In genomic region chr10:111525696-111526095, GRCh38 we compare ENCODE assay signal across 17 cellular contexts.
DNase-seq lines count a peak whose midpoint lies in the region; TF ChIP-seq lines count a peak whose summit lies in the region.
"Had no signal": no experiment of that assay in that cellular context is flagged by ENCODE, and none has a peak within 500 bp of the region (broad histone marks: within the 10 kb centered on the region; RNA-seq: fewer than 3 reads in every experiment).

No MANE protein-coding gene starts in this region.

- H3K9ac ChIP-seq in trophoblast cell (ENCODE audit: low read length), result no peak overlapping the region

- H3K27me3 ChIP-seq in trophoblast cell (ENCODE audit: insufficient read depth, low read length), result no peaks in the 10 kb centered on the region

- TF ChIP-seq CTCF in mesothelial cell of epicardium (IDR thresholded peaks at IDR 0.05; ENCODE audit: unreplicated experiment), result no peak

- no peaks in the 10 kb centered on the region for H3K36me3 Mint-ChIP-seq in mesothelial cell of epicardium

- no peaks in the 10 kb centered on the region for H3K79me1 ChIP-seq in trophoblast cell (ENCODE audit: low read length)

- no peak overlapping the region for H3K23ac ChIP-seq in trophoblast cell (ENCODE audit: low read length)

- no peak overlapping the region for H2AFZ ChIP-seq in trophoblast cell (ENCODE audit: insufficient read depth, low read length, poor library complexity)
- H2AFZ ChIP-seq: GM23338 had no signal

- no peaks in the 10 kb centered on the region for H3K9me3 ChIP-seq in trophoblast cell (ENCODE audit: insufficient read depth, low read depth, low read length)
- H3K9me3 ChIP-seq: A549 had no signal

- no peak overlapping the region for H3K14ac ChIP-seq in trophoblast cell (ENCODE audit: low read length)

- no peaks in the 10 kb centered on the region for H3K9me3 Mint-ChIP-seq in mesothelial cell of epicardium
- H3K9me3 Mint-ChIP-seq: CD4-positive, alpha-beta T cell; GM23338 had no signal

- no peak overlapping the region for H4K91ac ChIP-seq in trophoblast cell (ENCODE audit: low read depth, low read length)

- no peak overlapping the region for H2BK5ac ChIP-seq in trophoblast cell (ENCODE audit: low read depth, low read length, poor library complexity)

- no peak overlapping the region for H3K4me3 Mint-ChIP-seq in mesothelial cell of epicardium
- H3K4me3 Mint-ChIP-seq: CD4-positive, alpha-beta T cell; GM23338 had no signal

- no peak overlapping the region for H4K8ac ChIP-seq in trophoblast cell (ENCODE audit: low read depth, low read length)

- H2BK120ac ChIP-seq in trophoblast cell (ENCODE audit: insufficient read depth, low read length, poor library complexity), result no peak overlapping the region

- H3K4me1 ChIP-seq in trophoblast cell (ENCODE audit: control insufficient read depth in 1 of 2, insufficient read depth in 2 of 2, low read length in 2 of 2), result no peaks in the 10 kb centered on the region
- H3K4me1 ChIP-seq: A549 had no signal

- no peak overlapping the region for H3K4me3 ChIP-seq in trophoblast cell (ENCODE audit: low read depth, low read length)
- H3K4me3 ChIP-seq: A549, GM23338 had no signal

- H3K79me2 ChIP-seq in trophoblast cell (ENCODE audit: control insufficient read depth, insufficient read depth, low read length, poor library complexity), result no peaks in the 10 kb centered on the region

- H3K18ac ChIP-seq in trophoblast cell (ENCODE audit: low read length), result no peak overlapping the region

- H3K4ac ChIP-seq in trophoblast cell (ENCODE audit: low read depth, low read length), result no peak overlapping the region

- peaks cover 10% of the 10 kb centered on the region for H3K27me3 Mint-ChIP-seq in mesothelial cell of epicardium (ENCODE audit: low read depth)
- H3K27me3 Mint-ChIP-seq: CD4-positive, alpha-beta T cell had no signal

- H3K4me1 Mint-ChIP-seq in mesothelial cell of epicardium, result no peaks in the 10 kb centered on the region
- H3K4me1 Mint-ChIP-seq: GM23338 had no signal

- H4K12ac ChIP-seq in trophoblast cell (ENCODE audit: low read depth, low read length), result no peak overlapping the region

- no peaks in the 10 kb centered on the region for H3K36me3 ChIP-seq in trophoblast cell (ENCODE audit: control insufficient read depth in 1 of 2, insufficient read depth in 2 of 2, low read length in 2 of 2)

- H3K27ac Mint-ChIP-seq in mesothelial cell of epicardium, result no peak overlapping the region
- H3K27ac Mint-ChIP-seq: CD4-positive, alpha-beta T cell; GM23338 had no signal

- no peak overlapping the region for H2AK5ac ChIP-seq in trophoblast cell (ENCODE audit: low read length)

- H3K27ac ChIP-seq in trophoblast cell (ENCODE audit: low read depth, low read length), result no peak overlapping the region
- H3K27ac ChIP-seq: 22Rv1, A549, C4-2B had no signal

- H3K4me2 ChIP-seq in trophoblast cell (ENCODE audit: low read length), result no peak overlapping the region
- H3K4me2 ChIP-seq: A549, GM23338 had no signal

- H2BK12ac ChIP-seq in trophoblast cell (ENCODE audit: low read length), result no peak overlapping the region

- peak; percentile 6 for DNase-seq in DMS 273 (lab: John Stamatoyannopoulos, UW; ENCODE audit: unreplicated experiment)
- no peak for DNase-seq in DMS 273 treated with DMSO at 0.1 percent for 48 hours (lab: John Stamatoyannopoulos, UW)
- DNase-seq in COR-L47 (lab: John Stamatoyannopoulos, UW), result peak; percentile 26
- peak; percentile 67 for DNase-seq in NCI-H446 treated with DMSO at 0.1 percent for 48 hours (lab: John Stamatoyannopoulos, UW)
- peak; percentile 55 for DNase-seq in cerebellar cortex (ENCODE audit: low spot score)
- no peak for DNase-seq in mesothelial cell of epicardium (ENCODE audit: low spot score in 2 of 2, unreplicated experiment in 2 of 2)
- no peak for DNase-seq in trophoblast cell
- DNase-seq: AML-193; CD4-positive, alpha-beta T cell; DMS53; DND-41; EL; HCEC 1CT had no signal

Comparison
In these comparisons a context has a peak if more than half of its experiments do, and no peak if none do; other contexts are left out.
1. DNase-seq: peak in DMS 273 (single experiment), COR-L47 (single experiment), NCI-H446 treated with DMSO at 0.1 percent for 48 hours (single experiment) and cerebellar cortex (single experiment); none in DMS 273 treated with DMSO at 0.1 percent for 48 hours (single experiment), mesothelial cell of epicardium (0 of 2) and trophoblast cell (0 of 2).